12 cellular contexts compared by ENCODE assay signal in genomic region chr14:37587881-37588666, GRCh38. TPM values are rescaled to one million over a fixed set of nuclear protein-coding genes. Genes with fewer than 3 reads are reported as not detected.
A peak's percentile ranks its signal among the peaks of the same experiment; 100 is the strongest.
DNase-seq lines count a peak whose midpoint lies in the region; ATAC-seq and TF ChIP-seq lines count a peak whose summit lies in the region.
"Had no signal": no experiment of that assay in that cellular context is flagged by ENCODE, and none has a peak within 500 bp of the region (broad histone marks: within the 10 kb centered on the region; RNA-seq: fewer than 3 reads in every experiment).

No MANE protein-coding gene starts in this region.

- peak overlapping the region; percentile 71 to 72 for H3K27ac ChIP-seq in left lung
- peak overlapping the region; percentile 82 to 92 (median 88) for H3K27ac ChIP-seq in upper lobe of left lung

- peak in 1 of 4 donors; percentile 21 for TF ChIP-seq POLR2A in upper lobe of left lung (IDR thresholded peaks at IDR 0.05)

- H3K27me3 ChIP-seq in left lung (peaks cover 94 to 99% of the 10 kb centered on the region in 2 donors), upper lobe of left lung (peaks cover 3 to 63% (median 24%) of the 10 kb centered on the region in 4 donors)

- H3K4me1 ChIP-seq in left lung (peaks cover 0 to 5% of the 10 kb centered on the region in 2 donors), upper lobe of left lung (peaks cover 12 to 38% (median 25%) of the 10 kb centered on the region in 4 donors)

- H3K36me3 ChIP-seq in left lung, result no peaks in the 10 kb centered on the region
- no peaks in the 10 kb centered on the region for H3K36me3 ChIP-seq in upper lobe of left lung

- H3K4me3 ChIP-seq in left lung (peak overlapping the region in 1 of 2 donors; percentile 43), upper lobe of left lung (peak overlapping the region in 3 of 4 donors; percentile 17 to 62 (median 55))
- H3K4me3 ChIP-seq: GM12878 had no signal

- H3K9me3 ChIP-seq in left lung (no peaks in the 10 kb centered on the region), upper lobe of left lung (no peaks in the 10 kb centered on the region)

- 4 to 8% methylated on average over 13 to 58 of the region's 63 CpGs for WGBS in upper lobe of left lung, 2 donors

- ATAC-seq in left lung (no peak), upper lobe of left lung (ENCODE audit: low FRiP score in 2 of 2) (no peak), HG02970 (IDR thresholded peaks at IDR 0.05; ENCODE audit: low FRiP score, unreplicated experiment) (no peak), SK-N-SH treated with all-trans-retinoic acid at 6 μM for 48 hours (no peak)
- ATAC-seq: activated naive CD8-positive, alpha-beta T cell treated with anti-CD3 and anti-CD28 coated beads, Interleukin-2, amount 50 U/mL, for 24 hours; GM12878 had no signal

- intact Hi-C loops in left lung (cut with DNase I), result no loop called here

- DNase-seq in SIG-M5 treated with dmso at 0.1 percent for 504 hours (lab: John Stamatoyannopoulos, UW; ENCODE audit: unreplicated experiment) (peak; percentile 32), SIG-M5 (lab: John Stamatoyannopoulos, UW) (no peak), SHP77 treated with DMSO at 0.1 percent for 48 hours (lab: John Stamatoyannopoulos, UW) (peak; percentile 60), left lung (no peak), upper lobe of left lung (peak in 1 of 2 donors; percentile 86), NCI-H2171 (lab: John Stamatoyannopoulos, UW) (no peak)
- DNase-seq: activated naive CD8-positive, alpha-beta T cell treated with anti-CD3 and anti-CD28 coated beads, Interleukin-2, amount 50 U/mL, for 24 hours; foreskin fibroblast; NCI-H524 treated with DMSO at 0.1 percent for 48 hours had no signal

- no peak for TF ChIP-seq EP300 in upper lobe of left lung (IDR thresholded peaks at IDR 0.05)

- TF ChIP-seq CTCF in left lung (IDR thresholded peaks at IDR 0.05), result no peak
- TF ChIP-seq CTCF in upper lobe of left lung (IDR thresholded peaks at IDR 0.05), result no peak

TF ChIP-seq in SK-N-SH treated with all-trans-retinoic acid at 6 μM for 48 hours, 23 proteins besides CTCF, POLR2A, EP300 and RAD21:
- TF ChIP-seq GLIS3 (CRISPR knock-in tag; IDR thresholded peaks at IDR 0.05) (no peak), PATZ1 (CRISPR knock-in tag; IDR thresholded peaks at IDR 0.05; ENCODE audit: borderline replicate concordance) (no peak), CREB5 (CRISPR knock-in tag; IDR thresholded peaks at IDR 0.05; ENCODE audit: low read depth) (no peak), SNAI2 (CRISPR knock-in tag; IDR thresholded peaks at IDR 0.05) (no peak), RARB (CRISPR knock-in tag; IDR thresholded peaks at IDR 0.05) (no peak), ZC3H10 (CRISPR knock-in tag; IDR thresholded peaks at IDR 0.05) (no peak), CSDC2 (CRISPR knock-in tag; IDR thresholded peaks at IDR 0.05) (no peak), ZNF565 (CRISPR knock-in tag; conservative IDR thresholded peaks at IDR 0.05; ENCODE audit: low read depth) (no peak), ISL1 (CRISPR knock-in tag; IDR thresholded peaks at IDR 0.05) (no peak), ZNF70 (CRISPR knock-in tag; IDR thresholded peaks at IDR 0.05) (no peak), ZFP3 (CRISPR knock-in tag; IDR thresholded peaks at IDR 0.05) (no peak), OSR1 (CRISPR knock-in tag; IDR thresholded peaks at IDR 0.05) (no peak), BACH2 (CRISPR knock-in tag; IDR thresholded peaks at IDR 0.05; ENCODE audit: borderline replicate concordance) (no peak), PPARA (CRISPR knock-in tag; IDR thresholded peaks at IDR 0.05; ENCODE audit: borderline replicate concordance) (no peak), ARNTL (CRISPR knock-in tag; IDR thresholded peaks at IDR 0.05; ENCODE audit: borderline replicate concordance, low read depth) (no peak), TOX (CRISPR knock-in tag; IDR thresholded peaks at IDR 0.05; ENCODE audit: borderline replicate concordance) (no peak), TCF4 (CRISPR knock-in tag; IDR thresholded peaks at IDR 0.05; ENCODE audit: borderline replicate concordance) (no peak)
- TF ChIP-seq, protein P1, sequence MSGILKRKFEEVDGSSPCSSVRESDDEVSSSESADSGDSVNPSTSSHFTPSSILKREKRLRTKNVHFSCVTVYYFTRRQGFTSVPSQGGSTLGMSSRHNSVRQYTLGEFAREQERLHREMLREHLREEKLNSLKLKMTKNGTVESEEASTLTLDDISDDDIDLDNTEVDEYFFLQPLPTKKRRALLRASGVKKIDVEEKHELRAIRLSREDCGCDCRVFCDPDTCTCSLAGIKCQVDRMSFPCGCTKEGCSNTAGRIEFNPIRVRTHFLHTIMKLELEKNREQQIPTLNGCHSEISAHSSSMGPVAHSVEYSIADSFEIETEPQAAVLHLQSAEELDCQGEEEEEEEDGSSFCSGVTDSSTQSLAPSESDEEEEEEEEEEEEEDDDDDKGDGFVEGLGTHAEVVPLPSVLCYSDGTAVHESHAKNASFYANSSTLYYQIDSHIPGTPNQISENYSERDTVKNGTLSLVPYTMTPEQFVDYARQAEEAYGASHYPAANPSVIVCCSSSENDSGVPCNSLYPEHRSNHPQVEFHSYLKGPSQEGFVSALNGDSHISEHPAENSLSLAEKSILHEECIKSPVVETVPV (CRISPR knock-in tag; IDR thresholded peaks at IDR 0.05), result no peak
- TF ChIP-seq, protein P2, sequence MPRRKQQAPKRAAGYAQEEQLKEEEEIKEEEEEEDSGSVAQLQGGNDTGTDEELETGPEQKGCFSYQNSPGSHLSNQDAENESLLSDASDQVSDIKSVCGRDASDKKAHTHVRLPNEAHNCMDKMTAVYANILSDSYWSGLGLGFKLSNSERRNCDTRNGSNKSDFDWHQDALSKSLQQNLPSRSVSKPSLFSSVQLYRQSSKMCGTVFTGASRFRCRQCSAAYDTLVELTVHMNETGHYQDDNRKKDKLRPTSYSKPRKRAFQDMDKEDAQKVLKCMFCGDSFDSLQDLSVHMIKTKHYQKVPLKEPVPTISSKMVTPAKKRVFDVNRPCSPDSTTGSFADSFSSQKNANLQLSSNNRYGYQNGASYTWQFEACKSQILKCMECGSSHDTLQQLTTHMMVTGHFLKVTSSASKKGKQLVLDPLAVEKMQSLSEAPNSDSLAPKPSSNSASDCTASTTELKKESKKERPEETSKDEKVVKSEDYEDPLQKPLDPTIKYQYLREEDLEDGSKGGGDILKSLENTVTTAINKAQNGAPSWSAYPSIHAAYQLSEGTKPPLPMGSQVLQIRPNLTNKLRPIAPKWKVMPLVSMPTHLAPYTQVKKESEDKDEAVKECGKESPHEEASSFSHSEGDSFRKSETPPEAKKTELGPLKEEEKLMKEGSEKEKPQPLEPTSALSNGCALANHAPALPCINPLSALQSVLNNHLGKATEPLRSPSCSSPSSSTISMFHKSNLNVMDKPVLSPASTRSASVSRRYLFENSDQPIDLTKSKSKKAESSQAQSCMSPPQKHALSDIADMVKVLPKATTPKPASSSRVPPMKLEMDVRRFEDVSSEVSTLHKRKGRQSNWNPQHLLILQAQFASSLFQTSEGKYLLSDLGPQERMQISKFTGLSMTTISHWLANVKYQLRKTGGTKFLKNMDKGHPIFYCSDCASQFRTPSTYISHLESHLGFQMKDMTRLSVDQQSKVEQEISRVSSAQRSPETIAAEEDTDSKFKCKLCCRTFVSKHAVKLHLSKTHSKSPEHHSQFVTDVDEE (CRISPR knock-in tag; IDR thresholded peaks at IDR 0.05), result no peak
- TF ChIP-seq, protein P3, sequence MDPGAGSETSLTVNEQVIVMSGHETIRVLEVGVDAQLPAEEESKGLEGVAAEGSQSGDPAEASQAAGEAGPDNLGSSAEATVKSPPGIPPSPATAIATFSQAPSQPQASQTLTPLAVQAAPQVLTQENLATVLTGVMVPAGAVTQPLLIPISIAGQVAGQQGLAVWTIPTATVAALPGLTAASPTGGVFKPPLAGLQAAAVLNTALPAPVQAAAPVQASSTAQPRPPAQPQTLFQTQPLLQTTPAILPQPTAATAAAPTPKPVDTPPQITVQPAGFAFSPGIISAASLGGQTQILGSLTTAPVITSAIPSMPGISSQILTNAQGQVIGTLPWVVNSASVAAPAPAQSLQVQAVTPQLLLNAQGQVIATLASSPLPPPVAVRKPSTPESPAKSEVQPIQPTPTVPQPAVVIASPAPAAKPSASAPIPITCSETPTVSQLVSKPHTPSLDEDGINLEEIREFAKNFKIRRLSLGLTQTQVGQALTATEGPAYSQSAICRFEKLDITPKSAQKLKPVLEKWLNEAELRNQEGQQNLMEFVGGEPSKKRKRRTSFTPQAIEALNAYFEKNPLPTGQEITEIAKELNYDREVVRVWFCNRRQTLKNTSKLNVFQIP (CRISPR knock-in tag; IDR thresholded peaks at IDR 0.05; ENCODE audit: borderline replicate concordance, low read depth), result no peak

RNA-seq across cellular contexts. Expression of gene FOXA1, which starts 7.0 kb away (rescaled TPM):
- total RNA-seq in left lung (10 to 100 TPM; 30.2 to 33.6 TPM), upper lobe of left lung (10 to 100 TPM; 25.1 to 69.2 (median 34.6) TPM)

RNA-seq across cellular contexts. Expression of gene TTC6, which starts 7.4 kb away (rescaled TPM):
- total RNA-seq in left lung, result 1 to 10 TPM; 3.2 to 7.1 TPM
- total RNA-seq in upper lobe of left lung, result 10 to 100 TPM in 3 of 6 donors, 1 to 10 TPM in 3; 5.2 to 63.9 (median 10.8) TPM
- total RNA-seq: GM12878 had no signal

Comparison
In these comparisons a context has a peak if more than half of its experiments do, and no peak if none do; other contexts are left out.
1. DNase-seq: peak in SIG-M5 treated with dmso at 0.1 percent for 504 hours (single experiment) and SHP77 treated with DMSO at 0.1 percent for 48 hours (single experiment); none in SIG-M5 (single experiment), left lung (0 of 2) and NCI-H2171 (single experiment).